Comparison of ENCODE assay signal across 8 cellular contexts in genomic region chr12:47813491-47814196, GRCh38. TPM values are rescaled to one million over a fixed set of nuclear protein-coding genes. Genes with fewer than 3 reads are reported as not detected.
DNase-seq lines count a peak whose midpoint lies in the region; ATAC-seq and TF ChIP-seq lines count a peak whose summit lies in the region.

No MANE protein-coding gene starts in this region.

- peak overlapping the region; percentile 33; the same call in 1 of the 2 replicates for H3K9ac ChIP-seq in HUES64 (ENCODE audit: low read depth, low read length)

- intact Hi-C loops in stomach (cut with DNase I; ENCODE audit: low total_unique reads): no loop called here

- no peak for TF ChIP-seq EP300 in stomach (IDR thresholded peaks at IDR 0.05)

- peaks cover 63% of the 10 kb centered on the region for H3K36me3 Mint-ChIP-seq in activated naive CD8-positive, alpha-beta T cell treated with anti-CD3 and anti-CD28 coated beads, Interleukin-2, amount 50 U/mL, for 24 hours (ENCODE audit: low read depth)

- peak overlapping the region; percentile 98 for H3K27ac Mint-ChIP-seq in activated naive CD8-positive, alpha-beta T cell treated with anti-CD3 and anti-CD28 coated beads, Interleukin-2, amount 50 U/mL, for 24 hours

- H3K9me3 Mint-ChIP-seq in activated naive CD8-positive, alpha-beta T cell treated with anti-CD3 and anti-CD28 coated beads, Interleukin-2, amount 50 U/mL, for 24 hours: no peaks in the 10 kb centered on the region

- peak overlapping the region; percentile 90 for H3K4me3 Mint-ChIP-seq in activated naive CD8-positive, alpha-beta T cell treated with anti-CD3 and anti-CD28 coated beads, Interleukin-2, amount 50 U/mL, for 24 hours

- H3K4me3 ChIP-seq in HUES64 (ENCODE audit: low read length) (peak overlapping the region; percentile 41), stomach (peak overlapping the region; percentile 37 to 42 (median 42))

- CTCF ChIA-PET in GM10248 (lab: Yijun Ruan, JAX): interaction anchor here (1.0 to 31.1 kb wide), 19 partner anchors 9 to 97 kb away, joined by 3 to 685 read pairs (median 4); partner anchors contain the start of gene RAPGEF3

- WGBS in HUES64: 49% methylated on average over 9 of the region's 9 CpGs
- WGBS in stomach, 5 donors: 40 to 60% (median 49%) methylated on average over 9 of the region's 9 CpGs

- no peak for TF ChIP-seq POLR2A in stomach (IDR thresholded peaks at IDR 0.05)

- H3K4me1 ChIP-seq in HUES64 (ENCODE audit: insufficient read depth, low read length) (peaks cover 76% of the 10 kb centered on the region), stomach (peaks cover 96 to 100% (median 99%) of the 10 kb centered on the region in 4 donors)

- peak; percentile 12 for ATAC-seq in GM21528 (IDR thresholded peaks at IDR 0.05; ENCODE audit: low FRiP score, unreplicated experiment)
- ATAC-seq in activated naive CD8-positive, alpha-beta T cell treated with anti-CD3 and anti-CD28 coated beads, Interleukin-2, amount 50 U/mL, for 24 hours: peak; percentile 0

- POLR2A ChIA-PET in GM10248 (lab: Yijun Ruan, JAX): interaction anchor here (1.2 to 2.2 kb wide), 3 partner anchors 15 to 20 kb away, joined by 3 to 12 read pairs (median 3); no protein-coding TSS in a partner anchor

- H3K27me3 ChIP-seq in HUES64 (ENCODE audit: insufficient read depth, low read length) (no peaks in the 10 kb centered on the region), stomach (no peaks in the 10 kb centered on the region)

- no peaks in the 10 kb centered on the region for H3K27me3 Mint-ChIP-seq in activated naive CD8-positive, alpha-beta T cell treated with anti-CD3 and anti-CD28 coated beads, Interleukin-2, amount 50 U/mL, for 24 hours

- peak; percentile 71 for DNase-seq in GM10248 (ENCODE audit: extremely low spot score)
- DNase-seq in activated naive CD8-positive, alpha-beta T cell treated with anti-CD3 and anti-CD28 coated beads, Interleukin-2, amount 50 U/mL, for 24 hours: peak; percentile 41
- DNase-seq in islet precursor cell: peak; percentile 90
- no peak for DNase-seq in stomach
- DNase-seq in NCI-H446 treated with DMSO at 0.1 percent for 48 hours (lab: John Stamatoyannopoulos, UW): no peak
- no peak for DNase-seq in stimulated activated CD4-positive, alpha-beta T cell treated with anti-CD3 and anti-CD28 coated beads, Interleukin-1b, Interleukin-23, amount 100 ng/mL, for 48 hours

- peaks cover 85% of the 10 kb centered on the region for H3K4me1 Mint-ChIP-seq in activated naive CD8-positive, alpha-beta T cell treated with anti-CD3 and anti-CD28 coated beads, Interleukin-2, amount 50 U/mL, for 24 hours

- H3K27ac ChIP-seq in HUES64 (ENCODE audit: low read depth, low read length) (peak overlapping the region; percentile 98), stomach (peak overlapping the region; percentile 93 to 99 (median 98))

- TF ChIP-seq CTCF in GM10248 (IDR thresholded peaks at IDR 0.05; ENCODE audit: control extremely low read depth, extremely low read depth, low read depth, missing control alignments) (no peak), stomach (IDR thresholded peaks at IDR 0.05) (no peak)

- H3K9me3 ChIP-seq in HUES64 (ENCODE audit: insufficient read depth, low read depth, low read length) (no peaks in the 10 kb centered on the region), stomach (no peaks in the 10 kb centered on the region)

- H3K36me3 ChIP-seq in HUES64 (ENCODE audit: insufficient read depth, low read length) (peaks cover 12% of the 10 kb centered on the region; the same call in 1 of the 2 replicates), stomach (no peaks in the 10 kb centered on the region)

RNA-seq across cellular contexts. Expression of gene HDAC7, which starts 6.1 kb away (rescaled TPM):
- 47.8 TPM for polyA plus RNA-seq in HUES64 (2013, experiment 1 of 2)
- 52.9 TPM for polyA plus RNA-seq in HUES64 (2013, experiment 2 of 2)
- total RNA-seq in stomach: 100 to 1,000 TPM in 2 of 5 donors, 10 to 100 TPM in 3; 32.1 to 313 (median 66.5) TPM
- 10 to 100 TPM; 22.8 to 30.7 (median 28.6) TPM for polyA plus RNA-seq in stomach

RNA-seq across cellular contexts. Expression of gene SLC48A1, which starts 40.6 kb away (rescaled TPM):
- polyA plus RNA-seq in HUES64 (2013, experiment 1 of 2): 4.9 TPM
- 9.6 TPM for polyA plus RNA-seq in HUES64 (2013, experiment 2 of 2)
- total RNA-seq in stomach: 10 to 100 TPM in 3 of 5 donors, 1 to 10 TPM in 2; 2.3 to 29.0 (median 18.1) TPM
- 10 to 100 TPM in 1 of 3 donors, 1 to 10 TPM in 2; 6.3 to 18.2 (median 9.4) TPM for polyA plus RNA-seq in stomach

RNA-seq across cellular contexts. Expression of gene RAPGEF3, which starts 55.0 kb away (rescaled TPM):
- polyA plus RNA-seq in HUES64 (2013, experiment 1 of 2): 3.1 TPM
- polyA plus RNA-seq in HUES64 (2013, experiment 2 of 2): 4.4 TPM
- 100 to 1,000 TPM in 1 of 5 donors, 10 to 100 TPM in 4; 15.9 to 114 (median 25.0) TPM for total RNA-seq in stomach
- 10 to 100 TPM; 21.2 to 33.1 (median 22.9) TPM for polyA plus RNA-seq in stomach

Comparison
In these comparisons a context has a peak if more than half of its experiments do, and no peak if none do; other contexts are left out.
1. DNase-seq: peak in GM10248 (single experiment), activated naive CD8-positive, alpha-beta T cell treated with anti-CD3 and anti-CD28 coated beads, Interleukin-2, amount 50 U/mL, for 24 hours (single experiment) and islet precursor cell (single experiment); none in stomach (single experiment), NCI-H446 treated with DMSO at 0.1 percent for 48 hours (single experiment) and stimulated activated CD4-positive, alpha-beta T cell treated with anti-CD3 and anti-CD28 coated beads, Interleukin-1b, Interleukin-23, amount 100 ng/mL, for 48 hours (single experiment).